ENCODE assay signal across 1 cellular context in the genomic region with DNA sequence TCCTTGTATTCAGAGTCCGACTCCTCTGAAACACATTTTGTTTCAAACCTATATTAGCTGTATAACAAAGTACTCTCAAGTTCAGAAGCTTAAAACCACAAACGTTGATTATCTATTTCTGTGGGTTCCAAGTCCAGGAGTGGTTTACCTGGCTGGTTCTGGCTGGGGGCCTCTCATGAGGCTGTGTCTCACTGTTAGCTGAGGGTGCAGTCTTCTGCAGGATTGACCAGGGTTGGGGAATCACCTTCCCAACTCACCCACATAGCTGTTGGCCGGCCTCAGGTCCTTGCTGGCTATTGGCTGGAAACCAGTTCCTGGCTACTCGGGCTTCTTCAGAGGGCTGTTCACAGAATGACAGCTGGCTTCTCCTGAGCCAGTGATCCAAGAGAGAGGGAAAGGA.
TF ChIP-seq lines count a peak whose summit lies in the region.

No MANE protein-coding gene starts in this region.

TF ChIP-seq in HepG2, 621 proteins besides CTCF, POLR2A, EP300 and RAD21 (continues in another document):
- TF ChIP-seq, protein P1, sequence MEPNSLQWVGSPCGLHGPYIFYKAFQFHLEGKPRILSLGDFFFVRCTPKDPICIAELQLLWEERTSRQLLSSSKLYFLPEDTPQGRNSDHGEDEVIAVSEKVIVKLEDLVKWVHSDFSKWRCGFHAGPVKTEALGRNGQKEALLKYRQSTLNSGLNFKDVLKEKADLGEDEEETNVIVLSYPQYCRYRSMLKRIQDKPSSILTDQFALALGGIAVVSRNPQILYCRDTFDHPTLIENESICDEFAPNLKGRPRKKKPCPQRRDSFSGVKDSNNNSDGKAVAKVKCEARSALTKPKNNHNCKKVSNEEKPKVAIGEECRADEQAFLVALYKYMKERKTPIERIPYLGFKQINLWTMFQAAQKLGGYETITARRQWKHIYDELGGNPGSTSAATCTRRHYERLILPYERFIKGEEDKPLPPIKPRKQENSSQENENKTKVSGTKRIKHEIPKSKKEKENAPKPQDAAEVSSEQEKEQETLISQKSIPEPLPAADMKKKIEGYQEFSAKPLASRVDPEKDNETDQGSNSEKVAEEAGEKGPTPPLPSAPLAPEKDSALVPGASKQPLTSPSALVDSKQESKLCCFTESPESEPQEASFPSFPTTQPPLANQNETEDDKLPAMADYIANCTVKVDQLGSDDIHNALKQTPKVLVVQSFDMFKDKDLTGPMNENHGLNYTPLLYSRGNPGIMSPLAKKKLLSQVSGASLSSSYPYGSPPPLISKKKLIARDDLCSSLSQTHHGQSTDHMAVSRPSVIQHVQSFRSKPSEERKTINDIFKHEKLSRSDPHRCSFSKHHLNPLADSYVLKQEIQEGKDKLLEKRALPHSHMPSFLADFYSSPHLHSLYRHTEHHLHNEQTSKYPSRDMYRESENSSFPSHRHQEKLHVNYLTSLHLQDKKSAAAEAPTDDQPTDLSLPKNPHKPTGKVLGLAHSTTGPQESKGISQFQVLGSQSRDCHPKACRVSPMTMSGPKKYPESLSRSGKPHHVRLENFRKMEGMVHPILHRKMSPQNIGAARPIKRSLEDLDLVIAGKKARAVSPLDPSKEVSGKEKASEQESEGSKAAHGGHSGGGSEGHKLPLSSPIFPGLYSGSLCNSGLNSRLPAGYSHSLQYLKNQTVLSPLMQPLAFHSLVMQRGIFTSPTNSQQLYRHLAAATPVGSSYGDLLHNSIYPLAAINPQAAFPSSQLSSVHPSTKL (CRISPR knock-in tag; IDR thresholded peaks at IDR 0.05), result 0 out of 2 replicates have a peak, but pooled peaks have one; percentile 25
- no peak for TF ChIP-seq SALL2 (CRISPR knock-in tag; IDR thresholded peaks at IDR 0.05)
- TF ChIP-seq ELF3 (CRISPR knock-in tag; IDR thresholded peaks at IDR 0.05), result 0 out of 2 replicates have a peak, but pooled peaks have one; percentile 38
- TF ChIP-seq NAIF1 (CRISPR knock-in tag; IDR thresholded peaks at IDR 0.05; ENCODE audit: borderline replicate concordance), result no peak
- TF ChIP-seq ZNF792 (CRISPR knock-in tag; IDR thresholded peaks at IDR 0.05), result no peak
- TF ChIP-seq ZMYM4 (CRISPR knock-in tag; IDR thresholded peaks at IDR 0.05), result 0 out of 2 replicates have a peak, but pooled peaks have one; percentile 29
- TF ChIP-seq SIX1 (CRISPR knock-in tag; IDR thresholded peaks at IDR 0.05; ENCODE audit: borderline replicate concordance), result no peak
- peak; percentile 55; the same call in 1 of the 2 replicates for TF ChIP-seq ZNF501 (CRISPR knock-in tag; IDR thresholded peaks at IDR 0.05)
- peak; percentile 60; the same call in 1 of the 2 replicates for TF ChIP-seq HNF4A (CRISPR knock-in tag; IDR thresholded peaks at IDR 0.05)
- TF ChIP-seq, protein P2, sequence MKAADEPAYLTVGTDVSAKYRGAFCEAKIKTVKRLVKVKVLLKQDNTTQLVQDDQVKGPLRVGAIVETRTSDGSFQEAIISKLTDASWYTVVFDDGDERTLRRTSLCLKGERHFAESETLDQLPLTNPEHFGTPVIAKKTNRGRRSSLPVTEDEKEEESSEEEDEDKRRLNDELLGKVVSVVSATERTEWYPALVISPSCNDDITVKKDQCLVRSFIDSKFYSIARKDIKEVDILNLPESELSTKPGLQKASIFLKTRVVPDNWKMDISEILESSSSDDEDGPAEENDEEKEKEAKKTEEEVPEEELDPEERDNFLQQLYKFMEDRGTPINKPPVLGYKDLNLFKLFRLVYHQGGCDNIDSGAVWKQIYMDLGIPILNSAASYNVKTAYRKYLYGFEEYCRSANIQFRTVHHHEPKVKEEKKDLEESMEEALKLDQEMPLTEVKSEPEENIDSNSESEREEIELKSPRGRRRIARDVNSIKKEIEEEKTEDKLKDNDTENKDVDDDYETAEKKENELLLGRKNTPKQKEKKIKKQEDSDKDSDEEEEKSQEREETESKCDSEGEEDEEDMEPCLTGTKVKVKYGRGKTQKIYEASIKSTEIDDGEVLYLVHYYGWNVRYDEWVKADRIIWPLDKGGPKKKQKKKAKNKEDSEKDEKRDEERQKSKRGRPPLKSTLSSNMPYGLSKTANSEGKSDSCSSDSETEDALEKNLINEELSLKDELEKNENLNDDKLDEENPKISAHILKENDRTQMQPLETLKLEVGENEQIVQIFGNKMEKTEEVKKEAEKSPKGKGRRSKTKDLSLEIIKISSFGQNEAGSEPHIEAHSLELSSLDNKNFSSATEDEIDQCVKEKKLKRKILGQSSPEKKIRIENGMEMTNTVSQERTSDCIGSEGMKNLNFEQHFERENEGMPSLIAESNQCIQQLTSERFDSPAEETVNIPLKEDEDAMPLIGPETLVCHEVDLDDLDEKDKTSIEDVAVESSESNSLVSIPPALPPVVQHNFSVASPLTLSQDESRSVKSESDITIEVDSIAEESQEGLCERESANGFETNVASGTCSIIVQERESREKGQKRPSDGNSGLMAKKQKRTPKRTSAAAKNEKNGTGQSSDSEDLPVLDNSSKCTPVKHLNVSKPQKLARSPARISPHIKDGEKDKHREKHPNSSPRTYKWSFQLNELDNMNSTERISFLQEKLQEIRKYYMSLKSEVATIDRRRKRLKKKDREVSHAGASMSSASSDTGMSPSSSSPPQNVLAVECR (CRISPR knock-in tag; IDR thresholded peaks at IDR 0.05; ENCODE audit: borderline replicate concordance), result peak; percentile 17; the same call in 1 of the 2 replicates
- TF ChIP-seq ZNF644 (CRISPR knock-in tag; IDR thresholded peaks at IDR 0.05; ENCODE audit: low read depth), result 0 out of 2 replicates have a peak, but pooled peaks have one; percentile 3
- TF ChIP-seq SNAI1 (CRISPR knock-in tag; IDR thresholded peaks at IDR 0.05; ENCODE audit: borderline replicate concordance), result 0 out of 2 replicates have a peak, but pooled peaks have one; percentile 41
- TF ChIP-seq, protein P3, sequence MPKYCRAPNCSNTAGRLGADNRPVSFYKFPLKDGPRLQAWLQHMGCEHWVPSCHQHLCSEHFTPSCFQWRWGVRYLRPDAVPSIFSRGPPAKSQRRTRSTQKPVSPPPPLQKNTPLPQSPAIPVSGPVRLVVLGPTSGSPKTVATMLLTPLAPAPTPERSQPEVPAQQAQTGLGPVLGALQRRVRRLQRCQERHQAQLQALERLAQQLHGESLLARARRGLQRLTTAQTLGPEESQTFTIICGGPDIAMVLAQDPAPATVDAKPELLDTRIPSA (CRISPR knock-in tag; IDR thresholded peaks at IDR 0.05; ENCODE audit: borderline replicate concordance), result no peak
- TF ChIP-seq ZNF326 (CRISPR knock-in tag; IDR thresholded peaks at IDR 0.05; ENCODE audit: borderline replicate concordance), result no peak
- TF ChIP-seq PAXIP1 (CRISPR knock-in tag; conservative IDR thresholded peaks at IDR 0.05), result peak; percentile 36; the same call in 1 of the 2 replicates
- TF ChIP-seq, protein P4, sequence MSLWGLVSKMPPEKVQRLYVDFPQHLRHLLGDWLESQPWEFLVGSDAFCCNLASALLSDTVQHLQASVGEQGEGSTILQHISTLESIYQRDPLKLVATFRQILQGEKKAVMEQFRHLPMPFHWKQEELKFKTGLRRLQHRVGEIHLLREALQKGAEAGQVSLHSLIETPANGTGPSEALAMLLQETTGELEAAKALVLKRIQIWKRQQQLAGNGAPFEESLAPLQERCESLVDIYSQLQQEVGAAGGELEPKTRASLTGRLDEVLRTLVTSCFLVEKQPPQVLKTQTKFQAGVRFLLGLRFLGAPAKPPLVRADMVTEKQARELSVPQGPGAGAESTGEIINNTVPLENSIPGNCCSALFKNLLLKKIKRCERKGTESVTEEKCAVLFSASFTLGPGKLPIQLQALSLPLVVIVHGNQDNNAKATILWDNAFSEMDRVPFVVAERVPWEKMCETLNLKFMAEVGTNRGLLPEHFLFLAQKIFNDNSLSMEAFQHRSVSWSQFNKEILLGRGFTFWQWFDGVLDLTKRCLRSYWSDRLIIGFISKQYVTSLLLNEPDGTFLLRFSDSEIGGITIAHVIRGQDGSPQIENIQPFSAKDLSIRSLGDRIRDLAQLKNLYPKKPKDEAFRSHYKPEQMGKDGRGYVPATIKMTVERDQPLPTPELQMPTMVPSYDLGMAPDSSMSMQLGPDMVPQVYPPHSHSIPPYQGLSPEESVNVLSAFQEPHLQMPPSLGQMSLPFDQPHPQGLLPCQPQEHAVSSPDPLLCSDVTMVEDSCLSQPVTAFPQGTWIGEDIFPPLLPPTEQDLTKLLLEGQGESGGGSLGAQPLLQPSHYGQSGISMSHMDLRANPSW (CRISPR knock-in tag; IDR thresholded peaks at IDR 0.05; ENCODE audit: borderline replicate concordance), result 0 out of 2 replicates have a peak, but pooled peaks have one; percentile 54
- TF ChIP-seq RBM39 (IDR thresholded peaks at IDR 0.05; ENCODE audit: low read depth, low read length, poor library complexity, severe bottlenecking), result no peak
- 0 out of 2 replicates have a peak, but pooled peaks have one; percentile 11 for TF ChIP-seq HNF1B (CRISPR knock-in tag; IDR thresholded peaks at IDR 0.05)
- no peak for TF ChIP-seq ZNF333 (CRISPR knock-in tag; IDR thresholded peaks at IDR 0.05; ENCODE audit: borderline replicate concordance)
- no peak for TF ChIP-seq ZNF530 (CRISPR knock-in tag; IDR thresholded peaks at IDR 0.05; ENCODE audit: low read depth)
- no peak for TF ChIP-seq TEF (CRISPR knock-in tag; IDR thresholded peaks at IDR 0.05)
- no peak for TF ChIP-seq TBP (CRISPR knock-in tag; IDR thresholded peaks at IDR 0.05)
- peak; percentile 41; the same call in 1 of the 2 replicates for TF ChIP-seq THAP9 (CRISPR knock-in tag; IDR thresholded peaks at IDR 0.05; ENCODE audit: borderline replicate concordance)
- TF ChIP-seq RAD51 (IDR thresholded peaks at IDR 0.05; ENCODE audit: borderline replicate concordance), result no peak
- no peak for TF ChIP-seq PRPF4 (IDR thresholded peaks at IDR 0.05; ENCODE audit: low read depth, low read length, poor library complexity, severe bottlenecking)
- TF ChIP-seq SP140L (CRISPR knock-in tag; IDR thresholded peaks at IDR 0.05; ENCODE audit: borderline replicate concordance), result no peak
- TF ChIP-seq POGZ (CRISPR knock-in tag; IDR thresholded peaks at IDR 0.05), result peak; percentile 36; the same call in 1 of the 2 replicates
